ENCODE assay signal across 8 cellular contexts in the genomic region with DNA sequence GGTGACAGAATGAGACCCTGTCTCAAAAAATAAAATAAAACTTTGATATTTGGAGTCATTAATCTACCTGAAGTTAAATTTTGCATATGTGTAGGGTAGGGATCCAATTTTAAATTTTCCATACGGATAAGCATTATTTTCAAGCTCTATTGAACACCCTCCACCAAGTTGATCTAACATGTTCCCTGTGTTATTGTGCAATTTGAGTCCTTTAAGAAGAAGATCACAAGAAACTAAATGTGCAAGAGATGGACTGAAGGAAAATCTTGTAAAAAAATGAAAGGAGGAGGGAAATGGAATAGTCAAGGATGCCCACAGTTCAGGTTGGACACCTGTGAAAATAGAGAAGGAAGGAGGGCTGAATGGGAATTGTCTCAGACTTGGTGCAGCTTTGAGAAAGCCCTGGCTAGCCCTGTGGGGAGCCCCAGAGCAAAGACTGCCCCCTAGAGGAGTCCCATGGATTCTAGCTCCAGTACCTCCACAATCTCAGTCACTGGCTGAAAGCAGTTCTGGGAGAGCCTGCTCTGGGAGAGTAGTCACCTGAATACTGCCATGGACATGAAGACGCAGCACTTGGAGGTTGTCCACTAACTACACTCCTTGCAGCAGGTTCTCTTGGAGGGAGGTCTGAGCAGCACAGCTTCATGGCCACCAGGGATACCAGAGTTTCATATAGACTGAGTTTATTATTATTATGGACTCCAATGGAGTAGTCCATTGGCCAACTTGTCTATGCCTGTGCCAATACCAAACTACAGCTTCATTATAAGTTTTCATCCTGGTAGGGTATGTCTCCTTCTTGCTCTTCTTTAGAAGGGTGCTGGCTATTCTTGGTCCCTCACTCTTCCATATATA. TPM values are rescaled to one million over a fixed set of nuclear protein-coding genes. Genes with fewer than 3 reads are reported as not detected.
DNase-seq lines count a peak whose midpoint lies in the region; ATAC-seq and TF ChIP-seq lines count a peak whose summit lies in the region.

No MANE protein-coding gene starts in this region.

- DNase-seq in AG04449 (ENCODE audit: low read depth, low spot score) (no peak), GM13976 (ENCODE audit: low spot score) (peak; percentile 51), SK-MEL-5 (ENCODE audit: low read depth, low spot score) (peak; percentile 68), endothelial cell (ENCODE audit: low spot score) (peak; percentile 65), sciatic nerve (ENCODE audit: low spot score) (no peak), OCI-M2 (lab: John Stamatoyannopoulos, UW; ENCODE audit: unreplicated experiment) (no peak), Ammon's horn (ENCODE audit: low spot score) (no peak)
- DNase-seq in activated CD4-positive, CD25-positive, alpha-beta regulatory T cell (lab: John Stamatoyannopoulos, UW) = no peak

- H3K4me1 Mint-ChIP-seq in endothelial cell (ENCODE audit: unreplicated experiment) = peaks cover 4% of the 10 kb centered on the region

- in situ Hi-C loops in GM13976 (cut with MboI; ENCODE audit: low sequenced_read_pairs, unreplicated experiment) = no loop called here
- in situ Hi-C loops in SK-MEL-5 (cut with HindIII; ENCODE audit: low pct_unique_long_range_greater_than_20kb, low sequenced_read_pairs) = no loop called here

- CTCF ChIA-PET in AG04449 (lab: Yijun Ruan, JAX) = interaction anchor here (0.5 to 3.7 kb wide), 12 partner anchors 10 to 416 kb away, joined by 3 to 26 read pairs (median 4); no protein-coding TSS in a partner anchor

- peak; percentile 57 for TF ChIP-seq CTCF in AG04449 (IDR thresholded peaks at IDR 0.05; ENCODE audit: insufficient read depth, low read length, missing control alignments)
- peak; percentile 55 for TF ChIP-seq CTCF in GM13976 (IDR thresholded peaks at IDR 0.05; ENCODE audit: borderline replicate concordance, control extremely low read depth, extremely low read depth, insufficient read depth, missing control alignments)
- TF ChIP-seq CTCF in endothelial cell (IDR thresholded peaks at IDR 0.05; ENCODE audit: unreplicated experiment) = peak; percentile 39

- no peaks in the 10 kb centered on the region for H3K9me3 Mint-ChIP-seq in endothelial cell (ENCODE audit: unreplicated experiment)

- H3K27ac Mint-ChIP-seq in endothelial cell (ENCODE audit: unreplicated experiment) = no peak overlapping the region

- H3K27me3 Mint-ChIP-seq in endothelial cell (ENCODE audit: unreplicated experiment) = no peaks in the 10 kb centered on the region

- POLR2A ChIA-PET in AG04449 (lab: Yijun Ruan, JAX) = no interaction called here

- H3K4me3 Mint-ChIP-seq in endothelial cell (ENCODE audit: unreplicated experiment) = no peak overlapping the region

- ATAC-seq in sciatic nerve = peak; percentile 41

- peaks cover 5% of the 10 kb centered on the region for H3K36me3 Mint-ChIP-seq in endothelial cell (ENCODE audit: low read depth, unreplicated experiment)

- H3K4me3 ChIP-seq in AG04449 (ENCODE audit: low read depth, low read length) = no peak overlapping the region

- intact Hi-C loops in sciatic nerve (cut with DNase I) = no loop called here

RNA-seq across cellular contexts. Expression of a gene that starts 5.7 kb away (rescaled TPM):
- 25.1 and 28.4 TPM in 2 replicates for total RNA-seq in SK-MEL-5 (2014; rRNA removed; shearing (Covaris generic))
- 35.8 and 44.7 TPM in 2 replicates for polyA plus RNA-seq in SK-MEL-5 (2015; cell fraction: cytosol; rRNA removed)
- 213 and 233 TPM in 2 replicates for polyA plus RNA-seq in SK-MEL-5 (2015; cell fraction: nucleus; rRNA removed)
- 184 TPM for total RNA-seq in endothelial cell (ENCODE audit: unreplicated experiment)
- total RNA-seq in sciatic nerve = 121 TPM

RNA-seq across cellular contexts. Expression of a gene that starts 48.7 kb away (rescaled TPM):
- total RNA-seq in SK-MEL-5 (2014; rRNA removed; shearing (Covaris generic)) = 6.2 and 6.4 TPM in 2 replicates
- polyA plus RNA-seq in SK-MEL-5 (2015; cell fraction: cytosol; rRNA removed) = 46.2 and 58.6 TPM in 2 replicates
- polyA plus RNA-seq in SK-MEL-5 (2015; cell fraction: nucleus; rRNA removed) = 14.3 and 16.0 TPM in 2 replicates
- 24.6 TPM for total RNA-seq in endothelial cell (ENCODE audit: unreplicated experiment)
- total RNA-seq in sciatic nerve = 50.1 TPM

RNA-seq across cellular contexts. Expression of a gene that starts 59.9 kb away (rescaled TPM):
- 28.3 and 33.1 TPM in 2 replicates for total RNA-seq in SK-MEL-5 (2014; rRNA removed; shearing (Covaris generic))
- polyA plus RNA-seq in SK-MEL-5 (2015; cell fraction: cytosol; rRNA removed) = 24.4 and 36.4 TPM in 2 replicates
- 3.3 and 6.9 TPM in 2 replicates for polyA plus RNA-seq in SK-MEL-5 (2015; cell fraction: nucleus; rRNA removed)
- total RNA-seq in endothelial cell (ENCODE audit: unreplicated experiment) = 20.0 TPM
- total RNA-seq in sciatic nerve = 30.0 TPM

Comparison
In these comparisons a context has a peak if more than half of its experiments do, and no peak if none do; other contexts are left out.
1. DNase-seq: peak in GM13976 (single experiment), SK-MEL-5 (single experiment) and endothelial cell (single experiment); none in AG04449 (single experiment), sciatic nerve (single experiment), OCI-M2 (single experiment), activated CD4-positive, CD25-positive, alpha-beta regulatory T cell (0 of 4) and Ammon's horn (single experiment).
2. Peak in every context shown above with its lines, with median percentiles within 50 percentile points of each other: CTCF ChIP-seq.